In genomic region chr6:14315353-14315752, GRCh38 we compare ENCODE assay signal across 18 cellular contexts.
"Had no signal": no experiment of that assay in that cellular context is flagged by ENCODE, and none has a peak within 500 bp of the region (broad histone marks: within the 10 kb centered on the region; RNA-seq: fewer than 3 reads in every experiment).

No MANE protein-coding gene starts in this region.

- DNase-seq: colonic mucosa; dermis blood vessel endothelial cell; esophagus squamous epithelium; foreskin fibroblast; left colon; left ventricle myocardium superior; mesendoderm; naive thymus-derived CD4-positive, alpha-beta T cell; nephron progenitor cell; posterior cingulate gyrus; sigmoid colon; stimulated activated CD4-positive, alpha-beta T cell treated with anti-CD3 and anti-CD28 coated beads, Interleukin-2, amount 100 ng/mL, for 24 hours; stimulated activated CD4-positive, alpha-beta T cell treated with anti-CD3 and anti-CD28 coated beads, Interleukin-4, amount 100 ng/mL, for 4 hours; stimulated activated naive CD8-positive, alpha-beta T cell treated with anti-CD3 and anti-CD28 coated beads, Interleukin-15, Interleukin-2, amounts not matched to agents 100 U/mL and 50 U/mL, for 24 hours; thyroid gland; upper lobe of left lung; uterus had no signal

- ATAC-seq: gastroesophageal sphincter; left colon; left ventricle myocardium superior; naive thymus-derived CD4-positive, alpha-beta T cell; stimulated activated naive CD8-positive, alpha-beta T cell treated with anti-CD3 and anti-CD28 coated beads, Interleukin-15, Interleukin-2, amounts not matched to agents 100 U/mL and 50 U/mL, for 24 hours had no signal

- H3K36me3 Mint-ChIP-seq: naive thymus-derived CD4-positive, alpha-beta T cell had no signal

- H3K4me3 Mint-ChIP-seq: naive thymus-derived CD4-positive, alpha-beta T cell; nephron progenitor cell had no signal

- H3K27me3 Mint-ChIP-seq: naive thymus-derived CD4-positive, alpha-beta T cell had no signal

- H3K27ac Mint-ChIP-seq: nephron progenitor cell had no signal
